2 cellular contexts compared by ENCODE assay signal in the genomic region with DNA sequence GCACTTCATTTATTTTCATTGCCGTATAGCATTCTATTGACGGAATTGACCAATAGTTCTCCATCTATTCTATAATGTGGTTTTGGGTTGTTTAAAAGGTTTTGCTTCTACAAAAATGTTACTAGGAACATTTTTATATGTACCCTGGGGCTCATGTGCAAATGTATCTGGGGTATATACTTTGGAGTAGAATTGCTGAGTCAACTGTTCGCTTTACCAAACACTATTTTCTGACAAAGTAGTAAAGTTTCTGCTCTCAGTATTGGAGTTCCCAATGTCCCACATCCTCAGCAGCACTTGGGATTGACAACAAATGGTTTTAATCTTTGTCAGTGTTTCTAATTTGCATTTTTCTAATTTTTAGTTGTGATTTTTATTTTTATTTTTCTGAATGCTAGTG.
TF ChIP-seq lines count a peak whose summit lies in the region.

No MANE protein-coding gene starts in this region.

TF ChIP-seq in A549, 52 proteins besides CTCF, POLR2A, EP300 and RAD21:
- no peak for TF ChIP-seq HDAC2 (IDR thresholded peaks at IDR 0.05)
- peak; percentile 56 for TF ChIP-seq MAFK (IDR thresholded peaks at IDR 0.05; ENCODE audit: partially characterized antibody)

TF ChIP-seq in IMR-90, 13 proteins besides CTCF, POLR2A, EP300 and RAD21:
- TF ChIP-seq, protein P1, sequence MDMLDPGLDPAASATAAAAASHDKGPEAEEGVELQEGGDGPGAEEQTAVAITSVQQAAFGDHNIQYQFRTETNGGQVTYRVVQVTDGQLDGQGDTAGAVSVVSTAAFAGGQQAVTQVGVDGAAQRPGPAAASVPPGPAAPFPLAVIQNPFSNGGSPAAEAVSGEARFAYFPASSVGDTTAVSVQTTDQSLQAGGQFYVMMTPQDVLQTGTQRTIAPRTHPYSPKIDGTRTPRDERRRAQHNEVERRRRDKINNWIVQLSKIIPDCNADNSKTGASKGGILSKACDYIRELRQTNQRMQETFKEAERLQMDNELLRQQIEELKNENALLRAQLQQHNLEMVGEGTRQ (IDR thresholded peaks at IDR 0.05; ENCODE audit: low read depth, low read length): no peak
- TF ChIP-seq SMC3 (IDR thresholded peaks at IDR 0.05; ENCODE audit: low read depth, low read length) (no peak), RCOR1 (IDR thresholded peaks at IDR 0.05; ENCODE audit: insufficient replicate concordance, low read length) (no peak), MAFK (IDR thresholded peaks at IDR 0.05; ENCODE audit: low read depth, low read length) (peak; percentile 38), BHLHE40 (IDR thresholded peaks at IDR 0.05; ENCODE audit: low read depth, low read length) (no peak), CHD1 (IDR thresholded peaks at IDR 0.05; ENCODE audit: low read depth, low read length) (no peak), RFX5 (IDR thresholded peaks at IDR 0.05; ENCODE audit: low read depth, low read length) (no peak), MXI1 (IDR thresholded peaks at IDR 0.05; ENCODE audit: borderline replicate concordance, low read depth, low read length) (no peak)
